In genomic region chr12:113403435-113404415, GRCh38 we compare ENCODE assay signal across 1 cellular context.
TF ChIP-seq lines count a peak whose summit lies in the region.

Gene SDS, minus strand, starts transcription at chr12:113403887. Its CDS starts 4,179 bp downstream, at chr12:113399708.

TF ChIP-seq in IMR-90, 13 proteins besides CTCF, POLR2A, EP300 and RAD21 (continued from another document):
- TF ChIP-seq MAFK (IDR thresholded peaks at IDR 0.05; ENCODE audit: low read depth, low read length): no peak
TF ChIP-seq in IMR-90: peak in this region for 0.
